Comparison of ENCODE assay signal across 8 cellular contexts in genomic region chr4:14749910-14750309, GRCh38.
DNase-seq lines count a peak whose midpoint lies in the region; ATAC-seq and TF ChIP-seq lines count a peak whose summit lies in the region.

No MANE protein-coding gene starts in this region.

- DNase-seq in activated naive CD4-positive, alpha-beta T cell treated with Interleukin-2 at 50 U/mL for 16 hours = peak; percentile 9
- DNase-seq in activated naive CD4-positive, alpha-beta T cell (lab: John Stamatoyannopoulos, UW) = no peak
- DNase-seq in MM.1S = no peak
- peak; percentile 31 for DNase-seq in brain microvascular endothelial cell
- peak; percentile 40 for DNase-seq in mesendoderm
- no peak for DNase-seq in germinal center (ENCODE audit: low spot score)
- DNase-seq in NCI-H446 treated with DMSO at 0.1 percent for 48 hours (lab: John Stamatoyannopoulos, UW) = no peak

- H4K8ac ChIP-seq in mesendoderm (ENCODE audit: low read depth, low read length) = no peak overlapping the region

- TF ChIP-seq CTCF in MM.1S (IDR thresholded peaks at IDR 0.05; ENCODE audit: low read length) (peak; percentile 9; the same call in 1 of the 2 replicates), brain microvascular endothelial cell (IDR thresholded peaks at IDR 0.05; ENCODE audit: low read depth, low read length, missing control alignments) (peak; percentile 51)

- H4K5ac ChIP-seq in mesendoderm (ENCODE audit: low read length) = no peak overlapping the region

- H3K9me2 ChIP-seq in MM.1S (replicated peaks; ENCODE audit: insufficient read depth, low read length) = no peaks in the 10 kb centered on the region

- in situ Hi-C loops in brain microvascular endothelial cell (cut with HindIII; ENCODE audit: low pct_ligation_motif_present, low sequenced_read_pairs) = no loop called here

- H4K20me1 ChIP-seq in MM.1S (ENCODE audit: insufficient read depth, low read length) = no peaks in the 10 kb centered on the region

- H3K23ac ChIP-seq in mesendoderm (ENCODE audit: low read length) = no peak overlapping the region

- no peaks in the 10 kb centered on the region for H3K9me3 ChIP-seq in MM.1S (replicated peaks; ENCODE audit: insufficient read depth, low read length)

- no peak overlapping the region for H3K4me2 ChIP-seq in MM.1S (ENCODE audit: low read depth, low read length)
- no peak overlapping the region for H3K4me2 ChIP-seq in mesendoderm (ENCODE audit: low read length)

- no peak for ATAC-seq in GM19324 (IDR thresholded peaks at IDR 0.05; ENCODE audit: low FRiP score, unreplicated experiment)

- H3K4ac ChIP-seq in mesendoderm (ENCODE audit: low read depth, low read length) = no peak overlapping the region

- H2BK120ac ChIP-seq in mesendoderm (ENCODE audit: low read depth, low read length) = no peak overlapping the region

- no peak overlapping the region for H2BK5ac ChIP-seq in mesendoderm (ENCODE audit: low read length)

- H3K18ac ChIP-seq in mesendoderm (ENCODE audit: low read length) = no peak overlapping the region

- H3K79me1 ChIP-seq in mesendoderm (ENCODE audit: low read length) = no peaks in the 10 kb centered on the region

- H3F3A ChIP-seq in MM.1S (ENCODE audit: insufficient read depth, low read length) = no peaks in the 10 kb centered on the region

- no peak overlapping the region for H3K56ac ChIP-seq in mesendoderm (ENCODE audit: low read length)

- no peak overlapping the region for H3K4me3 ChIP-seq in MM.1S (ENCODE audit: low read length)
- H3K4me3 ChIP-seq in brain microvascular endothelial cell (ENCODE audit: low read depth, low read length) = no peak overlapping the region
- no peak overlapping the region for H3K4me3 ChIP-seq in mesendoderm (ENCODE audit: low read length)

- no peak overlapping the region for H2BK15ac ChIP-seq in mesendoderm (replicated peaks; ENCODE audit: low read depth)

- no peak overlapping the region for H2AFZ ChIP-seq in MM.1S (ENCODE audit: low read length)

- H2AK5ac ChIP-seq in mesendoderm (ENCODE audit: low read length) = no peak overlapping the region

- H3K36me3 ChIP-seq in MM.1S (replicated peaks; ENCODE audit: insufficient read depth, low read length) (no peaks in the 10 kb centered on the region), brain microvascular endothelial cell (replicated peaks) (no peaks in the 10 kb centered on the region), mesendoderm (ENCODE audit: control insufficient read depth, insufficient read depth, low read length) (no peaks in the 10 kb centered on the region)

- H3K4me1 ChIP-seq in MM.1S (ENCODE audit: low read length) = no peaks in the 10 kb centered on the region
- no peaks in the 10 kb centered on the region for H3K4me1 ChIP-seq in mesendoderm (ENCODE audit: control insufficient read depth, low read depth, low read length)

- WGBS in mesendoderm (ENCODE audit: extremely low coverage, insufficient coverage, low lambda C conversion rate) = no CpG with 5 or more reads among the region's 2 CpGs

- H3K27ac ChIP-seq in MM.1S (ENCODE audit: low read length) (no peak overlapping the region), brain microvascular endothelial cell (no peak overlapping the region), mesendoderm (ENCODE audit: low read depth, low read length) (no peak overlapping the region)

- no peaks in the 10 kb centered on the region for H3K79me2 ChIP-seq in MM.1S (ENCODE audit: low read length)
- H3K79me2 ChIP-seq in mesendoderm (ENCODE audit: control insufficient read depth, insufficient read depth, low read length) = no peaks in the 10 kb centered on the region

- H3K9ac ChIP-seq in MM.1S (ENCODE audit: low read length) (no peak overlapping the region), mesendoderm (ENCODE audit: low read length) (no peak overlapping the region)

- H3K27me3 ChIP-seq in MM.1S (replicated peaks; ENCODE audit: insufficient read depth, low read length) = no peaks in the 10 kb centered on the region
- no peaks in the 10 kb centered on the region for H3K27me3 ChIP-seq in brain microvascular endothelial cell (replicated peaks)
- no peaks in the 10 kb centered on the region for H3K27me3 ChIP-seq in mesendoderm (ENCODE audit: insufficient read depth, low read length, poor library complexity)

Comparison
In these comparisons a context has a peak if more than half of its experiments do, and no peak if none do; other contexts are left out.
1. DNase-seq: peak in activated naive CD4-positive, alpha-beta T cell treated with Interleukin-2 at 50 U/mL for 16 hours (single experiment), brain microvascular endothelial cell (single experiment) and mesendoderm (single experiment); none in activated naive CD4-positive, alpha-beta T cell (0 of 4), MM.1S (single experiment), germinal center (single experiment) and NCI-H446 treated with DMSO at 0.1 percent for 48 hours (single experiment).